Comparison of ENCODE assay signal across 12 cellular contexts in genomic region chr15:65323071-65323511, GRCh38. TPM values are rescaled to one million over a fixed set of nuclear protein-coding genes. Genes with fewer than 3 reads are reported as not detected.
DNase-seq lines count a peak whose midpoint lies in the region; ATAC-seq and TF ChIP-seq lines count a peak whose summit lies in the region.
"Had no signal": no experiment of that assay in that cellular context is flagged by ENCODE, and none has a peak within 500 bp of the region (broad histone marks: within the 10 kb centered on the region; RNA-seq: fewer than 3 reads in every experiment).

No MANE protein-coding gene starts in this region.

- in situ Hi-C loops in G401 (cut with HindIII; ENCODE audit: low sequenced_read_pairs) = no loop called here

- no peaks in the 10 kb centered on the region for H3K36me3 Mint-ChIP-seq in neural crest cell (ENCODE audit: low read depth)
- no peaks in the 10 kb centered on the region for H3K36me3 Mint-ChIP-seq in activated T-cell treated with anti-CD3 and anti-CD28 coated beads, Interleukin-2, amount 50 U/mL, for 4 hours (ENCODE audit: insufficient read depth)
- H3K36me3 Mint-ChIP-seq in natural killer cell treated with Interleukin-12 subunit alpha and Interleukin-12 subunit beta and Interleukin-15 and Interleukin-18, amount 100 ng/mL, for 72 hours = no peaks in the 10 kb centered on the region

- no peaks in the 10 kb centered on the region for H3K79me2 ChIP-seq in fibroblast of lung (ENCODE audit: control insufficient read depth, insufficient read depth, low read length)

- no peaks in the 10 kb centered on the region for H3K27me3 Mint-ChIP-seq in neural crest cell (ENCODE audit: low read depth)
- peaks cover 4% of the 10 kb centered on the region for H3K27me3 Mint-ChIP-seq in activated T-cell treated with anti-CD3 and anti-CD28 coated beads, Interleukin-2, amount 50 U/mL, for 4 hours (ENCODE audit: low read depth)
- H3K27me3 Mint-ChIP-seq in natural killer cell treated with Interleukin-12 subunit alpha and Interleukin-12 subunit beta and Interleukin-15 and Interleukin-18, amount 100 ng/mL, for 72 hours = peaks cover 6 to 13% of the 10 kb centered on the region in 2 donors

- H3K27ac Mint-ChIP-seq in neural crest cell (ENCODE audit: unreplicated experiment) = no peak overlapping the region
- H3K27ac Mint-ChIP-seq in natural killer cell treated with Interleukin-12 subunit alpha and Interleukin-12 subunit beta and Interleukin-15 and Interleukin-18, amount 100 ng/mL, for 72 hours = no peak overlapping the region

- no peak overlapping the region for H3K4me2 ChIP-seq in fibroblast of lung (ENCODE audit: extremely low read depth, insufficient read depth, low read length)

- H3K9me3 ChIP-seq in fibroblast of lung (ENCODE audit: control insufficient read depth, insufficient read depth, low read depth, low read length) = no peaks in the 10 kb centered on the region

- H3K4me3 ChIP-seq in fibroblast of lung (replicated peaks in 1 of 4; ENCODE audit: control extremely low read depth in 1 of 4, insufficient read depth in 1 of 4, low read depth in 3 of 4, low read length in 4 of 4) = no peak overlapping the region

- DNase-seq in G401 (ENCODE audit: low spot score) (peak; percentile 93), NCI-H446 treated with DMSO at 0.1 percent for 48 hours (lab: John Stamatoyannopoulos, UW) (peak; percentile 74), fibroblast of lung (ENCODE audit: low read depth in 2 of 2) (peak; percentile 32 to 47), neural crest cell (ENCODE audit: low read depth, low spot score) (no peak), putamen (ENCODE audit: low spot score) (no peak)
- no peak for DNase-seq in activated T-cell treated with anti-CD3 and anti-CD28 coated beads, Interleukin-2, amount 50 U/mL, for 4 hours
- DNase-seq in natural killer cell treated with Interleukin-12 subunit alpha and Interleukin-12 subunit beta and Interleukin-15 and Interleukin-18, amount 100 ng/mL, for 72 hours (ENCODE audit: low spot score) = no peak
- DNase-seq: activated CD4-positive, alpha-beta T cell treated with anti-CD3 and anti-CD28 coated beads for 4 hours; central memory CD4-positive, alpha-beta T cell; NK-92 treated with Interleukin-12 subunit alpha and Interleukin-12 subunit beta, amount 100 ng/mL, for 24 hours had no signal

- no peaks in the 10 kb centered on the region for H3K36me3 ChIP-seq in fibroblast of lung (ENCODE audit: control insufficient read depth, insufficient read depth, low read length)

- H3K4me3 Mint-ChIP-seq in neural crest cell = peak overlapping the region; percentile 39
- no peak overlapping the region for H3K4me3 Mint-ChIP-seq in activated T-cell treated with anti-CD3 and anti-CD28 coated beads, Interleukin-2, amount 50 U/mL, for 4 hours
- H3K4me3 Mint-ChIP-seq in natural killer cell treated with Interleukin-12 subunit alpha and Interleukin-12 subunit beta and Interleukin-15 and Interleukin-18, amount 100 ng/mL, for 72 hours = no peak overlapping the region

- H2AFZ ChIP-seq in fibroblast of lung (ENCODE audit: low read length) = no peak overlapping the region

- H3K9me3 Mint-ChIP-seq in neural crest cell = no peaks in the 10 kb centered on the region
- no peaks in the 10 kb centered on the region for H3K9me3 Mint-ChIP-seq in activated T-cell treated with anti-CD3 and anti-CD28 coated beads, Interleukin-2, amount 50 U/mL, for 4 hours
- no peaks in the 10 kb centered on the region for H3K9me3 Mint-ChIP-seq in natural killer cell treated with Interleukin-12 subunit alpha and Interleukin-12 subunit beta and Interleukin-15 and Interleukin-18, amount 100 ng/mL, for 72 hours

- H4K20me1 ChIP-seq in fibroblast of lung (ENCODE audit: control insufficient read depth, extremely low read depth, insufficient read depth, low read length) = no peaks in the 10 kb centered on the region

- H3K27ac ChIP-seq in fibroblast of lung (ENCODE audit: insufficient read depth, low read length) = no peak overlapping the region

- no peak overlapping the region for H3K9ac ChIP-seq in fibroblast of lung (ENCODE audit: insufficient read depth, low read length)

- no peak for ATAC-seq in HG03432 (IDR thresholded peaks at IDR 0.05; ENCODE audit: unreplicated experiment)
- ATAC-seq in activated T-cell treated with anti-CD3 and anti-CD28 coated beads, Interleukin-2, amount 50 U/mL, for 4 hours = no peak
- no peak for ATAC-seq in natural killer cell treated with Interleukin-12 subunit alpha and Interleukin-12 subunit beta and Interleukin-15 and Interleukin-18, amount 100 ng/mL, for 72 hours

- H3K4me1 Mint-ChIP-seq in neural crest cell = peaks cover 38% of the 10 kb centered on the region
- H3K4me1 Mint-ChIP-seq in activated T-cell treated with anti-CD3 and anti-CD28 coated beads, Interleukin-2, amount 50 U/mL, for 4 hours (ENCODE audit: low read depth) = no peaks in the 10 kb centered on the region
- H3K4me1 Mint-ChIP-seq in natural killer cell treated with Interleukin-12 subunit alpha and Interleukin-12 subunit beta and Interleukin-15 and Interleukin-18, amount 100 ng/mL, for 72 hours (ENCODE audit: low read depth in 2 of 2) = peaks cover 0 to 3% of the 10 kb centered on the region in 2 donors

- H3K4me1 ChIP-seq in fibroblast of lung (ENCODE audit: control insufficient read depth, extremely low read depth, insufficient read depth, low read length) = no peaks in the 10 kb centered on the region

- H3K27me3 ChIP-seq in fibroblast of lung (ENCODE audit: control insufficient read depth, insufficient read depth, low read length) = peaks cover 2% of the 10 kb centered on the region

- TF ChIP-seq CTCF in fibroblast of lung (conservative IDR thresholded peaks at IDR 0.05 in 1 of 2, IDR thresholded peaks at IDR 0.05 in 1 of 2; ENCODE audit: low read depth in 1 of 2, low read length in 2 of 2) (no peak), neural crest cell (conservative IDR thresholded peaks at IDR 0.05) (no peak)

RNA-seq across cellular contexts. Expression of gene RNU5B-1, which starts 18.6 kb away (rescaled TPM):
- not detected in 2 replicates for total RNA-seq in G401 (2014; rRNA removed; shearing (Covaris generic))
- total RNA-seq in fibroblast of lung = not detected in 2 replicates
- polyA plus RNA-seq in fibroblast of lung = not detected in 2 replicates
- not detected in 2 replicates for polyA plus RNA-seq in fibroblast of lung (2012)
- under 0.01 TPM in 2 replicates for polyA minus RNA-seq in fibroblast of lung (ENCODE audit: low replicate concordance)
- total RNA-seq in neural crest cell = 17.2 TPM in 1 of 2 replicates, not detected in the other
- 10 to 100 TPM in 1 of 3 donors, not detected in 2; 14.0 TPM for total RNA-seq in activated T-cell treated with anti-CD3 and anti-CD28 coated beads, Interleukin-2, amount 50 U/mL, for 4 hours
- not detected for total RNA-seq in natural killer cell treated with Interleukin-12 subunit alpha and Interleukin-12 subunit beta and Interleukin-15 and Interleukin-18, amount 100 ng/mL, for 72 hours
- total RNA-seq: subcutaneous adipose tissue had no signal

RNA-seq across cellular contexts. Expression of gene RNU5A-1, which starts 27.2 kb away (rescaled TPM):
- total RNA-seq in G401 (2014; rRNA removed; shearing (Covaris generic)) = not detected in 2 replicates
- total RNA-seq in fibroblast of lung (not detected in 2 replicates), neural crest cell (not detected in 2 replicates)
- polyA plus RNA-seq in fibroblast of lung = not detected in 2 replicates
- not detected in 2 replicates for polyA plus RNA-seq in fibroblast of lung (2012)
- under 0.01 TPM in 2 replicates for polyA minus RNA-seq in fibroblast of lung (ENCODE audit: low replicate concordance)
- not detected for total RNA-seq in activated T-cell treated with anti-CD3 and anti-CD28 coated beads, Interleukin-2, amount 50 U/mL, for 4 hours
- total RNA-seq in natural killer cell treated with Interleukin-12 subunit alpha and Interleukin-12 subunit beta and Interleukin-15 and Interleukin-18, amount 100 ng/mL, for 72 hours = not detected
- total RNA-seq: subcutaneous adipose tissue had no signal

RNA-seq across cellular contexts. Expression of gene PARP16, which starts 36.4 kb away (rescaled TPM):
- total RNA-seq in G401 (2014; rRNA removed; shearing (Covaris generic)) = 6.2 and 6.3 TPM in 2 replicates
- total RNA-seq in fibroblast of lung (2.6 and 3.6 TPM in 2 replicates), neural crest cell (14.8 and 15.5 TPM in 2 replicates)
- 2.9 and 4.9 TPM in 2 replicates for polyA plus RNA-seq in fibroblast of lung
- polyA plus RNA-seq in fibroblast of lung (2012) = 2.7 and 3.8 TPM in 2 replicates
- polyA minus RNA-seq in fibroblast of lung (ENCODE audit: low replicate concordance) = 1.5 and 3.3 TPM in 2 replicates
- total RNA-seq in activated T-cell treated with anti-CD3 and anti-CD28 coated beads, Interleukin-2, amount 50 U/mL, for 4 hours = 10 to 100 TPM; 10.5 to 14.1 (median 10.9) TPM
- 10 to 100 TPM in 1 of 2 donors, 1 to 10 TPM in 1; 8.5 to 12.0 TPM for total RNA-seq in natural killer cell treated with Interleukin-12 subunit alpha and Interleukin-12 subunit beta and Interleukin-15 and Interleukin-18, amount 100 ng/mL, for 72 hours

RNA-seq across cellular contexts. Expression of gene IGDCC3, which starts 54.7 kb away (rescaled TPM):
- total RNA-seq in G401 (2014; rRNA removed; shearing (Covaris generic)) = 7.9 and 20.1 TPM in 2 replicates
- total RNA-seq in fibroblast of lung (not detected in 2 replicates), neural crest cell (298 and 300 TPM in 2 replicates)
- polyA plus RNA-seq in fibroblast of lung = 0.15 TPM in 1 of 2 replicates, not detected in the other
- 0.19 TPM in 1 of 2 replicates, not detected in the other for polyA plus RNA-seq in fibroblast of lung (2012)
- not detected in 2 replicates for polyA minus RNA-seq in fibroblast of lung (ENCODE audit: low replicate concordance)
- total RNA-seq in activated T-cell treated with anti-CD3 and anti-CD28 coated beads, Interleukin-2, amount 50 U/mL, for 4 hours = under 1 TPM in 1 of 3 donors, not detected in 2; 0.10 TPM
- not detected for total RNA-seq in natural killer cell treated with Interleukin-12 subunit alpha and Interleukin-12 subunit beta and Interleukin-15 and Interleukin-18, amount 100 ng/mL, for 72 hours
- total RNA-seq: subcutaneous adipose tissue had no signal

Comparison
In these comparisons a context has a peak if more than half of its experiments do, and no peak if none do; other contexts are left out.
1. DNase-seq: peak in G401 (single experiment), NCI-H446 treated with DMSO at 0.1 percent for 48 hours (single experiment) and fibroblast of lung (2 of 2); none in neural crest cell (single experiment), putamen (single experiment), activated T-cell treated with anti-CD3 and anti-CD28 coated beads, Interleukin-2, amount 50 U/mL, for 4 hours (single experiment) and natural killer cell treated with Interleukin-12 subunit alpha and Interleukin-12 subunit beta and Interleukin-15 and Interleukin-18, amount 100 ng/mL, for 72 hours (single experiment).